In genomic region chr14:60151715-60152114, GRCh38 we compare ENCODE assay signal across 8 cellular contexts. TPM values are rescaled to one million over a fixed set of nuclear protein-coding genes. Genes with fewer than 3 reads are reported as not detected.
DNase-seq lines count a peak whose midpoint lies in the region; ATAC-seq, FAIRE-seq and TF ChIP-seq lines count a peak whose summit lies in the region.

No MANE protein-coding gene starts in this region.

- in situ Hi-C loops in K562 (cut with MboI) = no loop called here

- peaks cover 16% of the 10 kb centered on the region for H3K4me1 Mint-ChIP-seq in endothelial cell (ENCODE audit: unreplicated experiment)

- intact Hi-C loops in K562 (cut with micrococcal nuclease) = no loop called here

- CTCF ChIA-PET in K562 (lab: Yijun Ruan, JAX; ENCODE audit: low intra/inter-chr PET ratio) = no interaction called here

- H3K27me3 ChIP-seq in K562 (ENCODE audit: control insufficient read depth in 2 of 2, insufficient read depth in 2 of 2, low read length in 2 of 2) = no peaks in the 10 kb centered on the region

- H3K79me2 ChIP-seq in K562 (ENCODE audit: control insufficient read depth, insufficient read depth, low read length) = no peaks in the 10 kb centered on the region

- H3K9me3 ChIP-seq in K562 (replicated peaks; ENCODE audit: control insufficient read depth, insufficient read depth, low read depth, low read length) = no peaks in the 10 kb centered on the region

- H3K27me3 Mint-ChIP-seq in endothelial cell (ENCODE audit: unreplicated experiment) = peaks cover 3% of the 10 kb centered on the region

- FAIRE-seq in K562 (lab: Jason Lieb, UNC) = no peak

- no peaks in the 10 kb centered on the region for H4K20me1 ChIP-seq in K562 (replicated peaks; ENCODE audit: control insufficient read depth, insufficient read depth, low read length)

- 67% methylated on average over 3 of the region's 3 CpGs for WGBS in K562 (ENCODE audit: insufficient coverage, low coverage, missing lambda C conversion rate)

- no peaks in the 10 kb centered on the region for H3K9me1 ChIP-seq in K562 (ENCODE audit: control insufficient read depth, insufficient read depth, low read length)

- H3K4me3 Mint-ChIP-seq in endothelial cell (ENCODE audit: unreplicated experiment) = no peak overlapping the region

- no peak for TF ChIP-seq CTCF in K562 (IDR thresholded peaks at IDR 0.05 in 2 of 3, conservative IDR thresholded peaks at IDR 0.05 in 1 of 3; ENCODE audit: insufficient read depth in 2 of 3, low read depth in 1 of 3, low read length in 3 of 3)
- TF ChIP-seq CTCF in endothelial cell (IDR thresholded peaks at IDR 0.05; ENCODE audit: unreplicated experiment) = no peak

- H3K36me3 Mint-ChIP-seq in endothelial cell (ENCODE audit: low read depth, unreplicated experiment) = peaks cover 22% of the 10 kb centered on the region

- TF ChIP-seq EP300 in K562 (IDR thresholded peaks at IDR 0.05; ENCODE audit: low read length) = no peak

- POLR2A ChIA-PET in K562 (lab: Yijun Ruan, JAX) = interaction anchor here (0.7 kb wide), 1 partner anchor 1875 kb away, joined by 4 read pairs; no protein-coding TSS in a partner anchor

- H3K4me2 ChIP-seq in K562 (ENCODE audit: insufficient read depth, low read length) = no peak overlapping the region

- H3K4me1 ChIP-seq in K562 (replicated peaks in 1 of 2; ENCODE audit: control insufficient read depth in 2 of 2, insufficient read depth in 2 of 2, low read length in 2 of 2) = no peaks in the 10 kb centered on the region

- H3K27ac ChIP-seq in K562 (ENCODE audit: extremely low read depth, low read depth, low read length) = no peak overlapping the region

- TF ChIP-seq POLR2A in K562 (conservative IDR thresholded peaks at IDR 0.05) = no peak

- H3K9ac ChIP-seq in K562 (ENCODE audit: insufficient read depth in 1 of 2, low read depth in 2 of 2, low read length in 2 of 2) = no peak overlapping the region

- DNase-seq in CD1c-positive myeloid dendritic cell (ENCODE audit: extremely low spot score) = peak; percentile 80
- peak; percentile 14 for DNase-seq in LoVo (ENCODE audit: low spot score)
- DNase-seq in UCSD-AML1 (lab: John Stamatoyannopoulos, UW; ENCODE audit: unreplicated experiment) = peak; percentile 34
- no peak for DNase-seq in K562 (ENCODE audit: extremely low read depth in 1 of 4, low spot score in 3 of 4)
- peak; percentile 89 for DNase-seq in kidney tubule cell (ENCODE audit: low spot score)
- DNase-seq in stimulated activated CD4-positive, alpha-beta T cell treated with anti-CD3 and anti-CD28 coated beads, TNF-alpha, amount 100 ng/mL, for 4 hours (ENCODE audit: low read depth in 3 of 3) = peak in 2 of 3 experiments; percentile 48 to 55
- no peak for DNase-seq in endothelial cell (ENCODE audit: low spot score)

- H3K9me3 Mint-ChIP-seq in endothelial cell (ENCODE audit: unreplicated experiment) = no peaks in the 10 kb centered on the region

- no TSS peak for BruUV-seq in K562 (replicated peaks; lab: Mats Ljungman, UMichigan)

- TF ChIP-seq RAD21 in K562 (CRISPR knock-in tag; conservative IDR thresholded peaks at IDR 0.05 in 1 of 2, IDR thresholded peaks at IDR 0.05 in 1 of 2) = no peak

- H3K4me3 ChIP-seq in K562 = no peak overlapping the region

- H3K27ac Mint-ChIP-seq in endothelial cell (ENCODE audit: unreplicated experiment) = no peak overlapping the region

- H2AFZ ChIP-seq in K562 (ENCODE audit: low read depth, low read length) = no peak overlapping the region

- peaks cover 13% of the 10 kb centered on the region; the same call in 1 of the 3 replicates for H3K36me3 ChIP-seq in K562 (ENCODE audit: control insufficient read depth, insufficient read depth, low read length)

- ATAC-seq in GM21529 (IDR thresholded peaks at IDR 0.05; ENCODE audit: unreplicated experiment) (peak; percentile 86), K562 (no peak)

TF ChIP-seq in K562, 482 proteins besides CTCF, POLR2A, EP300 and RAD21:
- 0 out of 2 replicates have a peak, but pooled peaks have one; percentile 10 for TF ChIP-seq CEBPB (tag; IDR thresholded peaks at IDR 0.05)
- no peak for TF ChIP-seq ZNF184 (CRISPR knock-in tag; IDR thresholded peaks at IDR 0.05)
- no peak for TF ChIP-seq CEBPG (CRISPR knock-in tag; IDR thresholded peaks at IDR 0.05)
- TF ChIP-seq CEBPG (tag; conservative IDR thresholded peaks at IDR 0.05 in 1 of 2, IDR thresholded peaks at IDR 0.05 in 1 of 2) = peak in 1 of 2 experiments; percentile 30; a peak in 1 of 4 replicates
- TF ChIP-seq VEZF1 (CRISPR knock-in tag; IDR thresholded peaks at IDR 0.05) = peak; percentile 42; the same call in 1 of the 2 replicates

RNA-seq across cellular contexts. Expression of gene DHRS7, which starts 13.5 kb away (rescaled TPM):
- 15.4 and 17.6 TPM in 2 replicates for total RNA-seq in K562 (2011; cell fraction: chromatin; rRNA removed; ENCODE audit: low replicate concordance)
- total RNA-seq in K562 (2011; cell fraction: nucleolus; rRNA removed) = 20.0 and 20.5 TPM in 2 replicates
- 20.5 and 27.2 TPM in 2 replicates for total RNA-seq in K562 (2011; cell fraction: nucleoplasm; rRNA removed)
- total RNA-seq in K562 (2014; rRNA removed) (18.5 and 21.6 TPM in 2 replicates), K562 (2014; rRNA removed; fragmentation: Illumina TruSeq; extraction: Trizol) (17.1 and 20.8 TPM in 2 replicates), K562 (2015; rRNA removed; fragmentation: Illumina TruSeq; extraction: Trizol) (13.9 and 14.3 TPM in 2 replicates), K562 (2021) (14.5 and 15.7 TPM in 2 replicates), endothelial cell (ENCODE audit: unreplicated experiment) (67.3 TPM)
- polyA plus RNA-seq in K562 (2011; rRNA removed) (10.1 and 10.2 TPM in 2 replicates), K562 (2014; fragmentation: Illumina TruSeq; extraction: Trizol) (13.6 and 15.6 TPM in 2 replicates), K562 (2014; fragmentation: Nextera tagmentation; extraction: Ambion mirVana) (10 to 100 TPM; 16.4 to 20.1 TPM), K562 (2014; rRNA removed) (12.4 and 12.8 TPM in 2 replicates)
- 8.9 and 10.3 TPM in 2 replicates for polyA plus RNA-seq in K562 (2011; cell fraction: cytosol; rRNA removed)
- polyA plus RNA-seq in K562 (2011; cell fraction: nucleus; rRNA removed) = 4.3 and 6.8 TPM in 2 replicates
- 16.4 and 25.2 TPM in 2 replicates for polyA plus RNA-seq in K562 (2012)
- 8.4 and 14.6 TPM in 2 replicates for polyA minus RNA-seq in K562 (2011; rRNA and poly(A)+ RNA removed)
- 3.0 and 5.6 TPM in 2 replicates for polyA minus RNA-seq in K562 (2011; cell fraction: cytosol; rRNA and poly(A)+ RNA removed)
- polyA minus RNA-seq in K562 (2011; cell fraction: nucleus; rRNA and poly(A)+ RNA removed) = 5.3 and 8.9 TPM in 2 replicates

RNA-seq across cellular contexts. Expression of gene PCNX4, which starts 60.0 kb away (rescaled TPM):
- 47.4 and 109 TPM in 2 replicates for total RNA-seq in K562 (2011; cell fraction: chromatin; rRNA removed; ENCODE audit: low replicate concordance)
- total RNA-seq in K562 (2011; cell fraction: nucleolus; rRNA removed) = 16.8 and 25.7 TPM in 2 replicates
- total RNA-seq in K562 (2011; cell fraction: nucleoplasm; rRNA removed) = 48.0 and 56.9 TPM in 2 replicates
- total RNA-seq in K562 (2014; rRNA removed) = 18.1 and 21.7 TPM in 2 replicates
- 29.0 and 31.5 TPM in 2 replicates for total RNA-seq in K562 (2014; rRNA removed; fragmentation: Illumina TruSeq; extraction: Trizol)
- total RNA-seq in K562 (2015; rRNA removed; fragmentation: Illumina TruSeq; extraction: Trizol) = 40.9 and 42.8 TPM in 2 replicates
- 25.9 and 35.5 TPM in 2 replicates for total RNA-seq in K562 (2021)
- polyA plus RNA-seq in K562 (2011; rRNA removed) = 17.6 and 22.4 TPM in 2 replicates
- 12.4 and 18.5 TPM in 2 replicates for polyA plus RNA-seq in K562 (2011; cell fraction: cytosol; rRNA removed)
- 37.6 and 44.8 TPM in 2 replicates for polyA plus RNA-seq in K562 (2011; cell fraction: nucleus; rRNA removed)
- 14.8 and 17.1 TPM in 2 replicates for polyA plus RNA-seq in K562 (2012)
- polyA plus RNA-seq in K562 (2014; fragmentation: Illumina TruSeq; extraction: Trizol) = 31.1 and 41.2 TPM in 2 replicates
- polyA plus RNA-seq in K562 (2014; fragmentation: Nextera tagmentation; extraction: Ambion mirVana) = 10 to 100 TPM; 10.0 to 12.0 TPM
- 16.2 and 18.8 TPM in 2 replicates for polyA plus RNA-seq in K562 (2014; rRNA removed)
- polyA minus RNA-seq in K562 (2011; rRNA and poly(A)+ RNA removed) = 65.3 and 73.0 TPM in 2 replicates
- 10.9 and 21.6 TPM in 2 replicates for polyA minus RNA-seq in K562 (2011; cell fraction: cytosol; rRNA and poly(A)+ RNA removed)
- 20.2 and 37.7 TPM in 2 replicates for polyA minus RNA-seq in K562 (2011; cell fraction: nucleus; rRNA and poly(A)+ RNA removed)
- 68.7 TPM for total RNA-seq in endothelial cell (ENCODE audit: unreplicated experiment)

Comparison
In these comparisons a context has a peak if more than half of its experiments do, and no peak if none do; other contexts are left out.
1. DNase-seq: peak in CD1c-positive myeloid dendritic cell (single experiment), LoVo (single experiment), UCSD-AML1 (single experiment), kidney tubule cell (single experiment) and stimulated activated CD4-positive, alpha-beta T cell treated with anti-CD3 and anti-CD28 coated beads, TNF-alpha, amount 100 ng/mL, for 4 hours (2 of 3); none in K562 (0 of 4) and endothelial cell (single experiment).